Comparison of ENCODE assay signal across 29 cellular contexts in the genomic region with DNA sequence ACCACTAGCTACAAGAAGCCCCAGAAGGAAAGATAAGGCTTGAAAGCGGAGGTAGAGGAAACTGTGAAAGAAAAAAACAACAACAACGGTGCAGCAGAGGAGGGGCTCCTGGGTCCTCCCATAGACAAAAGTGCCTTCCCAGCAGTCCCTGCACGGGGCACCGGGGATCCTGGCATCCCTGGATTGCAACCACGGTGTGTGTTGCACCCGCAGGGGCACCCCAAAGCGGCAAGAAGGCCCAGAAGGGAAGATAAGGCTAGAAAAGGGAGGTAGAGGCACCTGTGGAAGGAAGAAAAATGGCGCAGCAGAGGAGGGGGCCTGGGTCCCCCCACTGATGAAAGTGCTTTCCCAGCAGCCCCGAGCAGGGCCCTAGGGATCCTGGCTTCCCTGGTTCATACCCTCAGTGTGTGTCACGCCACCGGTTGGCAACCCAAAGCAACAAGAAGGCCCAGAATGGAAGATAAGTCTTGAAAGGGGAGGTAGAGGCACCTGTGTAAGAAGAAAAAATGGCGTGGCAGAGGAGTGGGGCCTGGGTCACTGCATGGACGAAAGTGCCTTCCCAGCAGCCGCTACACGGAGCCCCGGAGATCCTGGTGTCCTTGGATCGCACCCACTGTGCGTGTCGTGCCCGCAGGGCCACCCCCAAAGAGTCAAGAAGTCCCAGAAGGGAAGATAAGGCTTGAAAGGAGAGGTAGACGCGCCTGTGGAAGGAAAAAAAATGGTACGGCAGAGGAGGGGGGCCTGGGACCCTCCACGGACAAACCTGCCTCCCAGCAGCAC.
"Had no signal": no experiment of that assay in that cellular context is flagged by ENCODE, and none has a peak within 500 bp of the region (broad histone marks: within the 10 kb centered on the region; RNA-seq: fewer than 3 reads in every experiment).

No MANE protein-coding gene starts in this region.

- DNase-seq: activated CD4-positive, alpha-beta memory T cell treated with anti-CD3 and anti-CD28 coated beads, Interleukin-2, amount 10 ng/mL, durations not matched to agents 7 days and 5 days; activated CD4-positive, alpha-beta T cell treated with anti-CD3 and anti-CD28 coated beads for 1 hour; activated CD4-positive, alpha-beta T cell treated with anti-CD3 and anti-CD28 coated beads for 48 hours; activated CD4-positive, CD25-positive, alpha-beta regulatory T cell; activated CD8-positive, alpha-beta memory T cell treated with anti-CD3 and anti-CD28 coated beads for 24 hours; activated CD8-positive, alpha-beta memory T cell treated with anti-CD3 and anti-CD28 coated beads, Interleukin-2, amount 10 ng/mL, durations not matched to agents 7 days and 5 days; activated CD8-positive, alpha-beta memory T cell treated with anti-CD3 and anti-CD28 coated beads, Interleukin-2, amount 50 U/mL, for 48 hours; activated effector memory CD4-positive, alpha-beta T cell treated with Interleukin-2 at 50 U/mL for 16 hours; activated naive CD4-positive, alpha-beta T cell treated with anti-CD3 and anti-CD28 coated beads, Interleukin-2, amount 10 ng/mL, durations not matched to agents 7 days and 5 days; activated T-cell treated with anti-CD3 and anti-CD28 coated beads, Interleukin-2, amount 50 U/mL, for 48 hours; amygdala; body of pancreas; Kasumi-1; KG1; MG63; NCI-H1048; NCI-H1105 treated with DMSO at 0.1 percent for 48 hours; NCI-H1436; NCI-H1694; NCI-H1930; NCI-H2081 treated with DMSO at 0.1 percent for 48 hours; NCI-H345; NCI-H524 treated with DMSO at 0.1 percent for 48 hours; SW 1271; T-helper 1 cell; T-helper 2 cell; T-helper 9 cell; WERI-Rb-1 had no signal

- ATAC-seq: activated CD8-positive, alpha-beta memory T cell treated with anti-CD3 and anti-CD28 coated beads, Interleukin-2, amount 10 ng/mL, durations not matched to agents 7 days and 5 days; body of pancreas; Panc1 had no signal

- H3K27ac ChIP-seq: body of pancreas, WERI-Rb-1 had no signal

- H3K36me3 ChIP-seq: MG63, WERI-Rb-1 had no signal

- H3K4me1 ChIP-seq: body of pancreas had no signal

- H3K4me3 ChIP-seq: body of pancreas, MG63 had no signal

- H3K27me3 ChIP-seq: body of pancreas, MG63 had no signal

- H3K9me3 ChIP-seq: MG63 had no signal
